Comparison of ENCODE assay signal across 1 cellular context in genomic region chr1:90336552-90337324, GRCh38.
TF ChIP-seq lines count a peak whose summit lies in the region.

No MANE protein-coding gene starts in this region.

TF ChIP-seq in WTC11, 78 proteins besides CTCF, POLR2A, EP300 and RAD21 (continued from another document):
- TF ChIP-seq IRF1 (CRISPR knock-in tag; IDR thresholded peaks at IDR 0.05) (no peak), RELA (CRISPR knock-in tag; IDR thresholded peaks at IDR 0.05; ENCODE audit: borderline replicate concordance) (no peak), ZNF121 (CRISPR knock-in tag; IDR thresholded peaks at IDR 0.05) (no peak)
